1 cellular context compared by ENCODE assay signal in the genomic region with DNA sequence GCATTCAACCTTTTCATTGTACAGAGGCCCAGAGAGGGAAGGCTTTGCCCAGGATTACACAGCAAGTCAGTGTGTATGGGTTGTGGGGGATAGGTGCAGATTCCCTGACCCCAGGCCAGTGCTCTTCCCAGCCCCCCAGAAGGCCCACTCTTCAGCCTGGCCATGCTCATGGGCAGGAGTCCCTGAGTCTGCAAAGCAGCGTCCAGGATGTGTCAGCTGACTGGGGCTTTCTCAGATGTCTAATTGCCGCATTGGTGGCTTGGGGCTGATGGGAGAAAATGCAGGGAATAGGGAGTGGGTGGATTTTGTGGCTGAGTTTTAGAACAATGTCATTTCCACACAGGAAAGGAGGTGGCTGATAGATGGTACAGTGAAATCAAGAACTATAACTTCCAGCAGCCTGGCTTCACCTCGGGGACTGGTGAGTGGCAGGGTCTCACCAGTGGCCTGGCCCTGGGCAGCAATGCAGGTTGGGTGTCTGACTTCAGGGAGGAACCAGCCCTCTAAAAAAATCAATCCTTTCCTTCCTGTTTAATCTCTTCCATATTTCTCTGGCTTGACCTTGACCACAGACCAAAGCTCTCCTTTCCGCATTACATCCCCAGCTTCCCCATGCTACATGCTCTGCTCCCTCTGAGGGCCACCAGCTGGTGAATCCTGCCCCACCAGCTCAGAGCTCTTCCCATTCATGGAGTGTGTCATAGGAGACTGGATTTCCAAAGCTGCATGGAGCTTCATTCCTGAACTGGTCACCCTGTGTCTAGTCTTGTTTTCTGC.
TF ChIP-seq lines count a peak whose summit lies in the region.

No MANE protein-coding gene starts in this region.

TF ChIP-seq in HepG2, 621 proteins besides CTCF, POLR2A, EP300 and RAD21:
- TF ChIP-seq YEATS4 (CRISPR knock-in tag; IDR thresholded peaks at IDR 0.05; ENCODE audit: borderline replicate concordance): no peak
- peak; percentile 58 for TF ChIP-seq ELF3 (CRISPR knock-in tag; IDR thresholded peaks at IDR 0.05)
- TF ChIP-seq, protein P1, sequence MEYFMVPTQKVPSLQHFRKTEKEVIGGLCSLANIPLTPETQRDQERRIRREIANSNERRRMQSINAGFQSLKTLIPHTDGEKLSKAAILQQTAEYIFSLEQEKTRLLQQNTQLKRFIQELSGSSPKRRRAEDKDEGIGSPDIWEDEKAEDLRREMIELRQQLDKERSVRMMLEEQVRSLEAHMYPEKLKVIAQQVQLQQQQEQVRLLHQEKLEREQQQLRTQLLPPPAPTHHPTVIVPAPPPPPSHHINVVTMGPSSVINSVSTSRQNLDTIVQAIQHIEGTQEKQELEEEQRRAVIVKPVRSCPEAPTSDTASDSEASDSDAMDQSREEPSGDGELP (IDR thresholded peaks at IDR 0.05; ENCODE audit: borderline replicate concordance, low read depth): peak; percentile 55; the same call in 1 of the 2 replicates
- peak; percentile 55 for TF ChIP-seq RARA (CRISPR knock-in tag; IDR thresholded peaks at IDR 0.05)
- TF ChIP-seq SALL1 (CRISPR knock-in tag; IDR thresholded peaks at IDR 0.05): peak; percentile 95
- no peak for TF ChIP-seq PHF5A (CRISPR knock-in tag; IDR thresholded peaks at IDR 0.05; ENCODE audit: low read depth, unreplicated experiment)
- peak; percentile 18; the same call in 1 of the 2 replicates for TF ChIP-seq KAT8 (CRISPR knock-in tag; IDR thresholded peaks at IDR 0.05)
- TF ChIP-seq ZNF614 (CRISPR knock-in tag; IDR thresholded peaks at IDR 0.05; ENCODE audit: borderline replicate concordance): peak; percentile 41; the same call in 1 of the 2 replicates
- peak; percentile 56 for TF ChIP-seq HNF4A (CRISPR knock-in tag; IDR thresholded peaks at IDR 0.05)
- peak; percentile 35; the same call in 1 of the 2 replicates for TF ChIP-seq HIC2 (CRISPR knock-in tag; IDR thresholded peaks at IDR 0.05; ENCODE audit: low read depth)
- TF ChIP-seq, protein P2, sequence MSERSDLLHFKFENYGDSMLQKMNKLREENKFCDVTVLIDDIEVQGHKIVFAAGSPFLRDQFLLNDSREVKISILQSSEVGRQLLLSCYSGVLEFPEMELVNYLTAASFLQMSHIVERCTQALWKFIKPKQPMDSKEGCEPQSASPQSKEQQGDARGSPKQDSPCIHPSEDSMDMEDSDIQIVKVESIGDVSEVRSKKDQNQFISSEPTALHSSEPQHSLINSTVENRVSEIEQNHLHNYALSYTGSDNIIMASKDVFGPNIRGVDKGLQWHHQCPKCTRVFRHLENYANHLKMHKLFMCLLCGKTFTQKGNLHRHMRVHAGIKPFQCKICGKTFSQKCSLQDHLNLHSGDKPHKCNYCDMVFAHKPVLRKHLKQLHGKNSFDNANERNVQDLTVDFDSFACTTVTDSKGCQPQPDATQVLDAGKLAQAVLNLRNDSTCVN (CRISPR knock-in tag; IDR thresholded peaks at IDR 0.05; ENCODE audit: borderline replicate concordance): 0 out of 2 replicates have a peak, but pooled peaks have one; percentile 43
- 0 out of 2 replicates have a peak, but pooled peaks have one; percentile 11 for TF ChIP-seq HDAC2 (CRISPR knock-in tag; IDR thresholded peaks at IDR 0.05)
- 0 out of 2 replicates have a peak, but pooled peaks have one; percentile 29 for TF ChIP-seq GABPB1 (CRISPR knock-in tag; IDR thresholded peaks at IDR 0.05)
- TF ChIP-seq ZNF251 (CRISPR knock-in tag; IDR thresholded peaks at IDR 0.05): no peak
- peak; percentile 65; the same call in 1 of the 2 replicates for TF ChIP-seq ONECUT2 (CRISPR knock-in tag; IDR thresholded peaks at IDR 0.05)
- TF ChIP-seq ZNF768 (CRISPR knock-in tag; IDR thresholded peaks at IDR 0.05): peak; percentile 64; the same call in 1 of the 2 replicates
- TF ChIP-seq ZMYM4 (CRISPR knock-in tag; IDR thresholded peaks at IDR 0.05): 0 out of 2 replicates have a peak, but pooled peaks have one; percentile 18
- TF ChIP-seq ETV5 (CRISPR knock-in tag; IDR thresholded peaks at IDR 0.05; ENCODE audit: borderline replicate concordance): peak; percentile 88; the same call in 1 of the 2 replicates
- TF ChIP-seq, protein P3, sequence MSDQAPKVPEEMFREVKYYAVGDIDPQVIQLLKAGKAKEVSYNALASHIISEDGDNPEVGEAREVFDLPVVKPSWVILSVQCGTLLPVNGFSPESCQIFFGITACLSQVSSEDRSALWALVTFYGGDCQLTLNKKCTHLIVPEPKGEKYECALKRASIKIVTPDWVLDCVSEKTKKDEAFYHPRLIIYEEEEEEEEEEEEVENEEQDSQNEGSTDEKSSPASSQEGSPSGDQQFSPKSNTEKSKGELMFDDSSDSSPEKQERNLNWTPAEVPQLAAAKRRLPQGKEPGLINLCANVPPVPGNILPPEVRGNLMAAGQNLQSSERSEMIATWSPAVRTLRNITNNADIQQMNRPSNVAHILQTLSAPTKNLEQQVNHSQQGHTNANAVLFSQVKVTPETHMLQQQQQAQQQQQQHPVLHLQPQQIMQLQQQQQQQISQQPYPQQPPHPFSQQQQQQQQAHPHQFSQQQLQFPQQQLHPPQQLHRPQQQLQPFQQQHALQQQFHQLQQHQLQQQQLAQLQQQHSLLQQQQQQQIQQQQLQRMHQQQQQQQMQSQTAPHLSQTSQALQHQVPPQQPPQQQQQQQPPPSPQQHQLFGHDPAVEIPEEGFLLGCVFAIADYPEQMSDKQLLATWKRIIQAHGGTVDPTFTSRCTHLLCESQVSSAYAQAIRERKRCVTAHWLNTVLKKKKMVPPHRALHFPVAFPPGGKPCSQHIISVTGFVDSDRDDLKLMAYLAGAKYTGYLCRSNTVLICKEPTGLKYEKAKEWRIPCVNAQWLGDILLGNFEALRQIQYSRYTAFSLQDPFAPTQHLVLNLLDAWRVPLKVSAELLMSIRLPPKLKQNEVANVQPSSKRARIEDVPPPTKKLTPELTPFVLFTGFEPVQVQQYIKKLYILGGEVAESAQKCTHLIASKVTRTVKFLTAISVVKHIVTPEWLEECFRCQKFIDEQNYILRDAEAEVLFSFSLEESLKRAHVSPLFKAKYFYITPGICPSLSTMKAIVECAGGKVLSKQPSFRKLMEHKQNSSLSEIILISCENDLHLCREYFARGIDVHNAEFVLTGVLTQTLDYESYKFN (CRISPR knock-in tag; conservative IDR thresholded peaks at IDR 0.05): peak; percentile 68
- TF ChIP-seq, protein P4, sequence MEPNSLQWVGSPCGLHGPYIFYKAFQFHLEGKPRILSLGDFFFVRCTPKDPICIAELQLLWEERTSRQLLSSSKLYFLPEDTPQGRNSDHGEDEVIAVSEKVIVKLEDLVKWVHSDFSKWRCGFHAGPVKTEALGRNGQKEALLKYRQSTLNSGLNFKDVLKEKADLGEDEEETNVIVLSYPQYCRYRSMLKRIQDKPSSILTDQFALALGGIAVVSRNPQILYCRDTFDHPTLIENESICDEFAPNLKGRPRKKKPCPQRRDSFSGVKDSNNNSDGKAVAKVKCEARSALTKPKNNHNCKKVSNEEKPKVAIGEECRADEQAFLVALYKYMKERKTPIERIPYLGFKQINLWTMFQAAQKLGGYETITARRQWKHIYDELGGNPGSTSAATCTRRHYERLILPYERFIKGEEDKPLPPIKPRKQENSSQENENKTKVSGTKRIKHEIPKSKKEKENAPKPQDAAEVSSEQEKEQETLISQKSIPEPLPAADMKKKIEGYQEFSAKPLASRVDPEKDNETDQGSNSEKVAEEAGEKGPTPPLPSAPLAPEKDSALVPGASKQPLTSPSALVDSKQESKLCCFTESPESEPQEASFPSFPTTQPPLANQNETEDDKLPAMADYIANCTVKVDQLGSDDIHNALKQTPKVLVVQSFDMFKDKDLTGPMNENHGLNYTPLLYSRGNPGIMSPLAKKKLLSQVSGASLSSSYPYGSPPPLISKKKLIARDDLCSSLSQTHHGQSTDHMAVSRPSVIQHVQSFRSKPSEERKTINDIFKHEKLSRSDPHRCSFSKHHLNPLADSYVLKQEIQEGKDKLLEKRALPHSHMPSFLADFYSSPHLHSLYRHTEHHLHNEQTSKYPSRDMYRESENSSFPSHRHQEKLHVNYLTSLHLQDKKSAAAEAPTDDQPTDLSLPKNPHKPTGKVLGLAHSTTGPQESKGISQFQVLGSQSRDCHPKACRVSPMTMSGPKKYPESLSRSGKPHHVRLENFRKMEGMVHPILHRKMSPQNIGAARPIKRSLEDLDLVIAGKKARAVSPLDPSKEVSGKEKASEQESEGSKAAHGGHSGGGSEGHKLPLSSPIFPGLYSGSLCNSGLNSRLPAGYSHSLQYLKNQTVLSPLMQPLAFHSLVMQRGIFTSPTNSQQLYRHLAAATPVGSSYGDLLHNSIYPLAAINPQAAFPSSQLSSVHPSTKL (CRISPR knock-in tag; IDR thresholded peaks at IDR 0.05): peak; percentile 63; the same call in 1 of the 2 replicates
- TF ChIP-seq CEBPB (IDR thresholded peaks at IDR 0.05; ENCODE audit: borderline replicate concordance, low read depth, low read length): no peak
- TF ChIP-seq MIXL1 (CRISPR knock-in tag; IDR thresholded peaks at IDR 0.05): peak; percentile 59; the same call in 1 of the 2 replicates
- TF ChIP-seq HNF4G (IDR thresholded peaks at IDR 0.05; ENCODE audit: borderline replicate concordance, low read depth, low read length): no peak
- no peak for TF ChIP-seq HNF4G (CRISPR knock-in tag; IDR thresholded peaks at IDR 0.05; ENCODE audit: borderline replicate concordance, low read depth)
- TF ChIP-seq TEAD3 (CRISPR knock-in tag; optimal IDR thresholded peaks at IDR 0.05; ENCODE audit: borderline replicate concordance): peak; percentile 9
TF ChIP-seq in HepG2: peak in this region for 19.
